ENCODE assay signal across 22 cellular contexts in genomic region chr20:56993020-56993419, GRCh38.
"Had no signal": no experiment of that assay in that cellular context is flagged by ENCODE, and none has a peak within 500 bp of the region (broad histone marks: within the 10 kb centered on the region; RNA-seq: fewer than 3 reads in every experiment).

No MANE protein-coding gene starts in this region.

- H3K36me3 ChIP-seq: MG63, SJCRH30 had no signal

- H3K9ac ChIP-seq: KMS-11 had no signal

- H3K4me3 ChIP-seq: K562, MG63, SJCRH30 had no signal

- DNase-seq: MG63, NCI-H1092, NCI-H1105 treated with DMSO at 0.1 percent for 48 hours, NCI-H1417 treated with DMSO at 0.1 percent for 48 hours, NCI-H146, NCI-H1694 treated with DMSO at 0.1 percent for 48 hours, NCI-H2029, NCI-H2081 treated with DMSO at 0.1 percent for 48 hours, NCI-H2171, NCI-H226, NCI-H446, NCI-H510A, NCI-H524 treated with DMSO at 0.1 percent for 48 hours, NCI-H69, NCI-H774, SHP77 treated with DMSO at 0.1 percent for 48 hours, SJCRH30 had no signal

- ATAC-seq: K562, Right ventricle myocardium inferior, SK-N-SH treated with all-trans-retinoic acid at 6 μM for 48 hours had no signal

- H3K4me2 ChIP-seq: KMS-11 had no signal

- H3K9me3 ChIP-seq: MG63, SJCRH30 had no signal

- H3K27ac ChIP-seq: KMS-11, RWPE1, SJCRH30 had no signal

- H3K4me1 ChIP-seq: SJCRH30 had no signal

- H3K27me3 ChIP-seq: MG63 had no signal
